Comparison of ENCODE assay signal across 19 cellular contexts in genomic region chr6:36374956-36375355, GRCh38. TPM values are rescaled to one million over a fixed set of nuclear protein-coding genes. Genes with fewer than 3 reads are reported as not detected.
DNase-seq lines count a peak whose midpoint lies in the region; TF ChIP-seq lines count a peak whose summit lies in the region.
"Had no signal": no experiment of that assay in that cellular context is flagged by ENCODE, and none has a peak within 500 bp of the region (broad histone marks: within the 10 kb centered on the region; RNA-seq: fewer than 3 reads in every experiment).

No MANE protein-coding gene starts in this region.

- H3K56ac ChIP-seq in H9 (ENCODE audit: insufficient read length, low read depth, low read length) = no peak overlapping the region

- H3K79me2 ChIP-seq in H9 (ENCODE audit: insufficient read depth, low read length) = 0 out of 2 replicates have a peak, but pooled peaks cover 2% of the 10 kb centered on the region

- POLR2A ChIA-PET in GM10248 (lab: Yijun Ruan, JAX) = no interaction called here

- H2AFZ ChIP-seq in H9 (ENCODE audit: low read length) = no peak overlapping the region
- H2AFZ ChIP-seq: GM23248 had no signal

- H2BK20ac ChIP-seq in H9 (ENCODE audit: low read depth, low read length, poor library complexity, severe bottlenecking) = no peak overlapping the region

- H2BK12ac ChIP-seq in H9 (ENCODE audit: insufficient read length, low read depth, low read length) = no peak overlapping the region

- peaks cover 7% of the 10 kb centered on the region for H3K27me3 Mint-ChIP-seq in H9 (ENCODE audit: low read depth)

- H2BK120ac ChIP-seq in H9 (ENCODE audit: low read depth, low read length, poor library complexity, severe bottlenecking) = no peak overlapping the region

- no peak overlapping the region for H4K8ac ChIP-seq in H9 (replicated peaks; ENCODE audit: insufficient read length, low read depth, low read length)

- H3K18ac ChIP-seq in H9 (ENCODE audit: insufficient read length, low read depth, low read length) = no peak overlapping the region

- H4K20me1 ChIP-seq in H9 (ENCODE audit: control insufficient read depth, insufficient read depth, insufficient read length) = no peaks in the 10 kb centered on the region
- H4K20me1 ChIP-seq: BLaER1 treated with 17β-estradiol and CSF1 and Interleukin-3, amounts not matched to agents 10 nM and 100 nM had no signal

- H3K4ac ChIP-seq in H9 (ENCODE audit: low read depth, low read length) = no peak overlapping the region

- peaks cover 24% of the 10 kb centered on the region in 2 experiments for H3K4me1 Mint-ChIP-seq in H9

- H4K91ac ChIP-seq in H9 (ENCODE audit: insufficient read length, low read depth, low read length) = no peak overlapping the region

- H3K4me3 Mint-ChIP-seq in H9 = no peak overlapping the region
- H3K4me3 Mint-ChIP-seq: B cell; CD8-positive, alpha-beta T cell had no signal

- no peak overlapping the region for H2BK5ac ChIP-seq in H9 (ENCODE audit: insufficient read length, low read length)

- H3K9me3 ChIP-seq in H9 (ENCODE audit: control insufficient read depth, low read depth, low read length) = no peaks in the 10 kb centered on the region
- H3K9me3 ChIP-seq in adipocyte (ENCODE audit: control insufficient read depth, low read length) = no peaks in the 10 kb centered on the region
- H3K9me3 ChIP-seq in testis = no peaks in the 10 kb centered on the region
- no peaks in the 10 kb centered on the region for H3K9me3 ChIP-seq in spleen
- H3K9me3 ChIP-seq: BLaER1 treated with 17β-estradiol and CSF1 and Interleukin-3, amounts not matched to agents 10 nM and 100 nM had no signal

- peak; percentile 20 for DNase-seq in H9
- no peak for DNase-seq in adipocyte (ENCODE audit: low read depth)
- DNase-seq in fibroblast of peridontal ligament (ENCODE audit: extremely low read depth) = peak; percentile 35
- no peak for DNase-seq in testis
- no peak for DNase-seq in GM10248 (ENCODE audit: extremely low spot score)
- DNase-seq in spleen = no peak
- no peak for DNase-seq in activated CD4-positive, CD25-positive, alpha-beta regulatory T cell (lab: John Stamatoyannopoulos, UW)
- DNase-seq: Calu3; CD8-positive, alpha-beta T cell; DMS 273 treated with DMSO at 0.1 percent for 48 hours; DMS53; DND-41; EL; GM23248; IMR-90 had no signal

- H3K4me1 ChIP-seq in H9 (ENCODE audit: insufficient read depth, low read length) (peaks cover 4% of the 10 kb centered on the region; the same call in 1 of the 2 replicates), adipocyte (ENCODE audit: control insufficient read depth, insufficient read depth, low read length) (peaks cover 23% of the 10 kb centered on the region), testis (peaks cover 10% of the 10 kb centered on the region), spleen (peaks cover 0 to 4% (median 0%) of the 10 kb centered on the region in 6 donors)

- no peak overlapping the region for H3K14ac ChIP-seq in H9 (ENCODE audit: insufficient read depth, low read length)

- TF ChIP-seq CTCF in H9 (conservative IDR thresholded peaks at IDR 0.05) (no peak), testis (IDR thresholded peaks at IDR 0.05) (no peak), GM10248 (IDR thresholded peaks at IDR 0.05; ENCODE audit: control extremely low read depth, extremely low read depth, low read depth, missing control alignments) (no peak), spleen (IDR thresholded peaks at IDR 0.05 in 8 of 11, conservative IDR thresholded peaks at IDR 0.05 in 3 of 11) (no peak)

- H3K9me3 Mint-ChIP-seq in H9 = peaks cover 0 to 4% of the 10 kb centered on the region in 2 experiments; a peak in 2 of 5 replicates
- H3K9me3 Mint-ChIP-seq: CD8-positive, alpha-beta T cell had no signal

- no peaks in the 10 kb centered on the region for H3K36me3 ChIP-seq in adipocyte (ENCODE audit: control insufficient read depth, insufficient read depth, low read length, severe bottlenecking)
- no peaks in the 10 kb centered on the region for H3K36me3 ChIP-seq in testis (ENCODE audit: low read depth, missing control alignments)
- H3K36me3 ChIP-seq in spleen = peaks cover 0 to 42% (median 0%) of the 10 kb centered on the region in 6 donors
- H3K36me3 ChIP-seq: BLaER1 treated with 17β-estradiol and CSF1 and Interleukin-3, amounts not matched to agents 10 nM and 100 nM had no signal

- no peaks in the 10 kb centered on the region for H3K27me3 ChIP-seq in H9 (ENCODE audit: insufficient read depth, low read length)
- H3K27me3 ChIP-seq in adipocyte (replicated peaks; ENCODE audit: control insufficient read depth, insufficient read depth, low read length) = peaks cover 3% of the 10 kb centered on the region
- no peaks in the 10 kb centered on the region for H3K27me3 ChIP-seq in testis
- H3K27me3 ChIP-seq in spleen (replicated peaks in 1 of 7) = no peaks in the 10 kb centered on the region
- H3K27me3 ChIP-seq: BLaER1 treated with 17β-estradiol and CSF1 and Interleukin-3, amounts not matched to agents 10 nM and 100 nM had no signal

- no peaks in the 10 kb centered on the region for H3K79me1 ChIP-seq in H9 (ENCODE audit: insufficient read depth, low read depth, low read length, poor library complexity, severe bottlenecking)

- no peak overlapping the region for H2BK15ac ChIP-seq in H9 (ENCODE audit: low read depth, low read length)

- H3K4me2 ChIP-seq in H9 (ENCODE audit: insufficient read depth, insufficient read length, low read length) = no peak overlapping the region

- H4K5ac ChIP-seq in H9 (ENCODE audit: insufficient read length, low read depth, low read length) = no peak overlapping the region

- H3K23ac ChIP-seq in H9 (ENCODE audit: insufficient read length, low read depth, low read length) = no peak overlapping the region

- intact Hi-C loops in testis (cut with DNase I; ENCODE audit: low total_unique reads) = no loop called here
- intact Hi-C loops in spleen (cut with DNase I; ENCODE audit: low total_unique reads) = no loop called here

- WGBS in H9 (ENCODE audit: extremely low coverage, insufficient read length, low lambda C conversion rate) = no CpG with 5 or more reads among the region's 8 CpGs
- WGBS in testis, 2 donors = 57 to 67% methylated on average over 8 of the region's 8 CpGs
- WGBS in spleen, 5 donors = 87 to 93% (median 89%) methylated on average over 8 of the region's 8 CpGs

- H3K27ac ChIP-seq in H9 (ENCODE audit: insufficient read length, low read depth, low read length) = no peak overlapping the region
- H3K27ac ChIP-seq in testis = peak overlapping the region; percentile 27 to 57
- no peak overlapping the region for H3K27ac ChIP-seq in spleen
- H3K27ac ChIP-seq: BLaER1 treated with 17β-estradiol and CSF1 and Interleukin-3, amounts not matched to agents 10 nM and 100 nM; GM23248 had no signal

- CTCF ChIA-PET in GM10248 (lab: Yijun Ruan, JAX) = interaction anchor here (1.3 to 2.2 kb wide), 4 partner anchors 11 to 16 kb away, joined by 3 to 8 read pairs (median 6); no protein-coding TSS in a partner anchor

- H3K36me3 Mint-ChIP-seq in H9 (ENCODE audit: insufficient read depth in 1 of 3, low read depth in 3 of 3) = peaks cover 0 to 7% (median 0%) of the 10 kb centered on the region in 3 experiments; a peak in 2 of 7 replicates
- H3K36me3 Mint-ChIP-seq: CD8-positive, alpha-beta T cell had no signal

- TF ChIP-seq POLR2A in testis (IDR thresholded peaks at IDR 0.05) (no peak), spleen (IDR thresholded peaks at IDR 0.05) (no peak)

- H3K27ac Mint-ChIP-seq in H9 = no peak overlapping the region
- H3K27ac Mint-ChIP-seq: B cell; CD8-positive, alpha-beta T cell had no signal

- H3K23me2 ChIP-seq in H9 (ENCODE audit: insufficient read length, low read depth, low read length, poor library complexity, severe bottlenecking) = no peaks in the 10 kb centered on the region

- no peak overlapping the region for H3K4me3 ChIP-seq in adipocyte (ENCODE audit: low read length)
- no peak overlapping the region for H3K4me3 ChIP-seq in testis
- no peak overlapping the region for H3K4me3 ChIP-seq in spleen
- H3K4me3 ChIP-seq: BLaER1 treated with 17β-estradiol and CSF1 and Interleukin-3, amounts not matched to agents 10 nM and 100 nM; GM23248 had no signal

- H3T11ph ChIP-seq in H9 (ENCODE audit: low read length) = no peak overlapping the region

- H3K9ac ChIP-seq in H9 (ENCODE audit: extremely low read depth, insufficient read length, low read length) = no peak overlapping the region
- peak overlapping the region; percentile 31 for H3K9ac ChIP-seq in adipocyte (ENCODE audit: low read length)
- H3K9ac ChIP-seq: BLaER1 treated with 17β-estradiol and CSF1 and Interleukin-3, amounts not matched to agents 10 nM and 100 nM; GM23248 had no signal

- H2AK5ac ChIP-seq in H9 (ENCODE audit: insufficient read length, low read length) = no peak overlapping the region

RNA-seq across cellular contexts. Expression of gene ETV7, which starts 12.5 kb away (rescaled TPM):
- total RNA-seq in H9 (2021) (0.92 and 0.94 TPM in 2 replicates), testis (1 to 10 TPM in 1 of 2 donors, under 1 TPM in 1; 0.68 to 1.3 TPM), spleen (1 to 10 TPM in 6 of 7 donors, under 1 TPM in 1; 0.51 to 3.2 (median 1.9) TPM)
- polyA plus RNA-seq in testis (ENCODE audit: insufficient read depth, low read depth, low replicate concordance) (2.2 TPM), spleen (1 to 10 TPM; 1.6 to 4.5 (median 2.1) TPM)
- total RNA-seq: A172 had no signal

RNA-seq across cellular contexts. Expression of gene BNIP5, which starts 38.3 kb away (rescaled TPM):
- not detected in 2 replicates for total RNA-seq in H9 (2021)
- under 1 TPM; 0.68 to 0.87 TPM for total RNA-seq in testis
- polyA plus RNA-seq in testis (ENCODE audit: insufficient read depth, low read depth, low replicate concordance) = 0.96 TPM
- not detected for total RNA-seq in spleen
- under 1 TPM in 1 of 3 donors, not detected in 2; 0.05 TPM for polyA plus RNA-seq in spleen
- total RNA-seq: A172; CD8-positive, alpha-beta T cell; G401; GM23248; IMR-90 had no signal
- polyA plus RNA-seq: GM23248, IMR-90 had no signal

Comparison
In these comparisons a context has a peak if more than half of its experiments do, and no peak if none do; other contexts are left out.
1. DNase-seq: peak in H9 (single experiment) and fibroblast of peridontal ligament (single experiment); none in adipocyte (single experiment), testis (single experiment), GM10248 (single experiment), spleen (single experiment) and activated CD4-positive, CD25-positive, alpha-beta regulatory T cell (0 of 4).
2. H3K27ac ChIP-seq: peak in testis (2 of 2); none in H9 (single experiment) and spleen (0 of 8).